ENCODE assay signal across 1 cellular context in genomic region chr1:207024202-207025143, GRCh38.
TF ChIP-seq lines count a peak whose summit lies in the region.

No MANE protein-coding gene starts in this region.

TF ChIP-seq in GM12891, 5 proteins besides CTCF, POLR2A, EP300 and RAD21:
- TF ChIP-seq PAX5 (IDR thresholded peaks at IDR 0.05; ENCODE audit: insufficient read depth, low read length, severe bottlenecking) (no peak), SPI1 (IDR thresholded peaks at IDR 0.05; ENCODE audit: low read depth, low read length) (no peak), POU2F2 (IDR thresholded peaks at IDR 0.05; ENCODE audit: low read depth, low read length) (no peak), POLR2AphosphoS5 (IDR thresholded peaks at IDR 0.05; ENCODE audit: low read depth, low read length) (no peak), TAF1 (IDR thresholded peaks at IDR 0.05; ENCODE audit: low read depth, low read length) (no peak)
